In genomic region chr1:118660769-118661168, GRCh38 we compare ENCODE assay signal across 25 cellular contexts.
"Had no signal": no experiment of that assay in that cellular context is flagged by ENCODE, and none has a peak within 500 bp of the region (broad histone marks: within the 10 kb centered on the region; RNA-seq: fewer than 3 reads in every experiment).

No MANE protein-coding gene starts in this region.

- H3K9me3 ChIP-seq: esophagus muscularis mucosa, gastroesophageal sphincter, ovary, right lobe of liver, thyroid gland, upper lobe of left lung had no signal

- DNase-seq: dermis blood vessel endothelial cell; effector memory CD4-positive, alpha-beta T cell; foreskin keratinocyte; heart left ventricle; hippocampal formation; left cardiac atrium; left ventricle myocardium inferior; lower lobe of right lung; natural killer cell; occipital lobe; ovary; right lobe of liver; small intestine; stimulated activated CD4-positive, alpha-beta T cell treated with anti-CD3 and anti-CD28 coated beads, Interleukin-12 subunit alpha, Interleukin-12 subunit beta, amount 100 ng/mL, for 4 hours; stimulated activated CD4-positive, alpha-beta T cell treated with anti-CD3 and anti-CD28 coated beads, Interleukin-1b, Interleukin-23, amount 100 ng/mL, for 48 hours; stimulated activated CD4-positive, alpha-beta T cell treated with anti-CD3 and anti-CD28 coated beads, Interleukin-4, amount 100 ng/mL, for 1 hour; stimulated activated CD8-positive, alpha-beta memory T cell treated with anti-CD3 and anti-CD28 coated beads, Interleukin-4, amount 100 ng/mL, for 48 hours; stimulated activated naive CD4-positive, alpha-beta T cell; stimulated activated naive CD8-positive, alpha-beta T cell treated with anti-CD3 and anti-CD28 coated beads, Interleukin-15, amount 100 ng/mL, for 72 hours; thyroid gland; upper lobe of left lung had no signal

- H3K27me3 ChIP-seq: esophagus muscularis mucosa, gastroesophageal sphincter, heart left ventricle, ovary, right lobe of liver, suprapubic skin, thyroid gland, upper lobe of left lung had no signal

- ATAC-seq: foreskin keratinocyte; gastroesophageal sphincter; heart left ventricle; left cardiac atrium; lower lobe of right lung; natural killer cell; right lobe of liver; stimulated activated naive CD8-positive, alpha-beta T cell treated with anti-CD3 and anti-CD28 coated beads, Interleukin-15, amount 100 ng/mL, for 72 hours had no signal

- H3K36me3 ChIP-seq: esophagus muscularis mucosa, gastroesophageal sphincter, heart left ventricle, left ventricle myocardium inferior, lower lobe of right lung, ovary, right lobe of liver, suprapubic skin, thyroid gland, upper lobe of left lung had no signal

- H3K4me3 ChIP-seq: coronary artery, esophagus muscularis mucosa, gastroesophageal sphincter, heart left ventricle, left ventricle myocardium inferior, lower lobe of right lung, ovary, right lobe of liver, suprapubic skin, thyroid gland, upper lobe of left lung had no signal

- H3K27ac ChIP-seq: coronary artery, esophagus muscularis mucosa, foreskin keratinocyte, gastroesophageal sphincter, heart left ventricle, left ventricle myocardium inferior, lower lobe of right lung, ovary, right lobe of liver, suprapubic skin, thyroid gland, upper lobe of left lung had no signal

- H3K4me1 ChIP-seq: esophagus muscularis mucosa, foreskin keratinocyte, gastroesophageal sphincter, lower lobe of right lung, right lobe of liver, suprapubic skin, thyroid gland, upper lobe of left lung had no signal
